ENCODE assay signal across 8 cellular contexts in the genomic region with DNA sequence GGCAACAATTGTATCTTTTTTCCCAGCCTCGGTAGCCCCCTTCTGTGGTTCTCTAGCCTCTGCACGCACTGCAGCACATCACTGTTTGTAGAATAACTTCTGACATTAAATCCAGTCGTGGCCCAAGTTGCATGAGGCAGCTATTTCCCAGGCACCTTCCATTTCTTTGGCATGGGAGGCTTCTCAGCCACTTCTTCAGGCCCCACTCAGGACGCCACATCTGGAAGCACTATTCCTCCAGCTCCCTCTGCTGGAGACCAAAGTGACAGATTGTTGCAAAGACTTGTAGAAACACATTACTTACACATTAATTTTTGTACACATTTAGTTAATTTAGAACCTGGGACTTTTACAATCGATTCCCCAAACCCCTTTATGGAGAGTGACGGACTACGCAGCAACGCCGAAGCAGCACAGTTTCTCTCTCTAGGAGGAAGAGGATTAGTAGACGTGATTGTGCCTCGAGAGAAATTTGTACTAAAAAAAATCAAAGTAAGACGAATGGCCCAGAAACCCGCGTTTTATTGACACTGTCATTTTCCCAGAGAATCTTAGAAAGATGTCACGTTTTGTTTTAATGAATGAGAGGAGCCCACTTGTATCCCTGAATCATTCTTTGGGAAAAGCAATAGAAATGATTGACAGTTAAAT. TPM values are rescaled to one million over a fixed set of nuclear protein-coding genes. Genes with fewer than 3 reads are reported as not detected.
DNase-seq lines count a peak whose midpoint lies in the region; ATAC-seq and TF ChIP-seq lines count a peak whose summit lies in the region.

No MANE protein-coding gene starts in this region.

- no peaks in the 10 kb centered on the region for H3K9me3 ChIP-seq in RWPE2 (ENCODE audit: severe bottlenecking)

- ATAC-seq in RWPE2 (ENCODE audit: low read depth) = peak; percentile 67; the same call in 2 of the 3 replicates
- no peak for ATAC-seq in stimulated activated memory B cell treated with anti-CD40 and anti-IgM and Interleukin-4, amounts not matched to agents 10 μg/mL and 1 μg/mL and 100 μg/mL, for 72 hours

- CTCF ChIA-PET in Calu3 (lab: Charles Lee) = interaction anchor here (1.1 to 1.4 kb wide), 2 partner anchors 37 to 191 kb away, joined by 4 to 12 read pairs; no protein-coding TSS in a partner anchor

- H3K4me1 Mint-ChIP-seq in Calu3 (ENCODE audit: low read depth, unreplicated experiment) = no peaks in the 10 kb centered on the region
- H3K4me1 Mint-ChIP-seq in stimulated activated memory B cell treated with anti-CD40 and anti-IgM and Interleukin-4, amounts not matched to agents 10 μg/mL and 1 μg/mL and 100 μg/mL, for 72 hours = no peaks in the 10 kb centered on the region

- no peaks in the 10 kb centered on the region for H3K27me3 ChIP-seq in RWPE2 (ENCODE audit: insufficient read depth, poor library complexity, severe bottlenecking)

- H3K27ac ChIP-seq in RWPE2 (ENCODE audit: poor library complexity, severe bottlenecking) = no peak overlapping the region

- H3K4me1 ChIP-seq in RWPE2 (ENCODE audit: insufficient read depth, poor library complexity, severe bottlenecking) = no peaks in the 10 kb centered on the region

- no peaks in the 10 kb centered on the region for H3K36me3 Mint-ChIP-seq in Calu3 (ENCODE audit: insufficient read depth, unreplicated experiment)
- H3K36me3 Mint-ChIP-seq in stimulated activated memory B cell treated with anti-CD40 and anti-IgM and Interleukin-4, amounts not matched to agents 10 μg/mL and 1 μg/mL and 100 μg/mL, for 72 hours = no peaks in the 10 kb centered on the region

- H3K4me3 Mint-ChIP-seq in Calu3 (ENCODE audit: low read depth, unreplicated experiment) = no peak overlapping the region
- H3K4me3 Mint-ChIP-seq in stimulated activated memory B cell treated with anti-CD40 and anti-IgM and Interleukin-4, amounts not matched to agents 10 μg/mL and 1 μg/mL and 100 μg/mL, for 72 hours = no peak overlapping the region

- H3K27me3 Mint-ChIP-seq in Calu3 (ENCODE audit: unreplicated experiment) = no peaks in the 10 kb centered on the region
- no peaks in the 10 kb centered on the region for H3K27me3 Mint-ChIP-seq in stimulated activated memory B cell treated with anti-CD40 and anti-IgM and Interleukin-4, amounts not matched to agents 10 μg/mL and 1 μg/mL and 100 μg/mL, for 72 hours

- H3K36me3 ChIP-seq in RWPE2 (ENCODE audit: low read depth) = no peaks in the 10 kb centered on the region

- no TSS peak for BruUV-seq in Calu3 (replicated peaks; lab: Mats Ljungman, UMichigan)

- DNase-seq in Calu3 (peak; percentile 54), HT1080 (ENCODE audit: low read depth) (peak; percentile 53), RWPE2 (ENCODE audit: low spot score) (no peak), epidermal melanocyte (ENCODE audit: insufficient read length, low spot score) (peak; percentile 49), midbrain (lab: John Stamatoyannopoulos, UW) (peak; percentile 63)
- DNase-seq in activated CD4-positive, CD25-positive, alpha-beta regulatory T cell treated with anti-CD3 and anti-CD28 coated beads, Interleukin-2, amount 50 U/mL, for 72 hours = no peak
- no peak for DNase-seq in activated effector memory CD4-positive, alpha-beta T cell treated with Interleukin-2 at 50 U/mL for 16 hours

- no peak overlapping the region for H3K4me3 ChIP-seq in RWPE2 (ENCODE audit: severe bottlenecking)

- no peaks in the 10 kb centered on the region for H3K9me3 Mint-ChIP-seq in Calu3 (ENCODE audit: low read depth, unreplicated experiment)
- H3K9me3 Mint-ChIP-seq in stimulated activated memory B cell treated with anti-CD40 and anti-IgM and Interleukin-4, amounts not matched to agents 10 μg/mL and 1 μg/mL and 100 μg/mL, for 72 hours = peaks cover 5% of the 10 kb centered on the region

- intact Hi-C loops in Calu3 (cut with micrococcal nuclease; ENCODE audit: unreplicated experiment) = loop anchor here (1.0 to 2.0 kb wide), 2 partner anchors 126 to 190 kb away; no protein-coding TSS in a partner anchor

- peak; percentile 79 for TF ChIP-seq CTCF in Calu3 (IDR thresholded peaks at IDR 0.05; ENCODE audit: unreplicated experiment)
- TF ChIP-seq CTCF in RWPE2 (IDR thresholded peaks at IDR 0.05; ENCODE audit: poor library complexity, severe bottlenecking) = peak; percentile 90

- H3K27ac Mint-ChIP-seq in Calu3 (ENCODE audit: unreplicated experiment) = no peak overlapping the region
- no peak overlapping the region for H3K27ac Mint-ChIP-seq in stimulated activated memory B cell treated with anti-CD40 and anti-IgM and Interleukin-4, amounts not matched to agents 10 μg/mL and 1 μg/mL and 100 μg/mL, for 72 hours

RNA-seq across cellular contexts. Expression of a gene that starts 57.8 kb away (rescaled TPM):
- 19.8 and 22.9 TPM in 2 replicates for total RNA-seq in Calu3 (2022)
- 5.7 and 14.5 TPM in 2 replicates for total RNA-seq in HT1080 (2014; rRNA removed; shearing (Covaris generic))
- 6.3 and 8.2 TPM in 2 replicates for polyA plus RNA-seq in HT1080 (2015; cell fraction: cytosol; rRNA removed)
- polyA plus RNA-seq in HT1080 (2015; cell fraction: nucleus; rRNA removed) = 45.3 and 66.1 TPM in 2 replicates

Comparison
In these comparisons a context has a peak if more than half of its experiments do, and no peak if none do; other contexts are left out.
1. DNase-seq: peak in Calu3 (single experiment), HT1080 (single experiment), epidermal melanocyte (single experiment) and midbrain (single experiment); none in RWPE2 (single experiment), activated CD4-positive, CD25-positive, alpha-beta regulatory T cell treated with anti-CD3 and anti-CD28 coated beads, Interleukin-2, amount 50 U/mL, for 72 hours (single experiment) and activated effector memory CD4-positive, alpha-beta T cell treated with Interleukin-2 at 50 U/mL for 16 hours (single experiment).